In the genomic region with DNA sequence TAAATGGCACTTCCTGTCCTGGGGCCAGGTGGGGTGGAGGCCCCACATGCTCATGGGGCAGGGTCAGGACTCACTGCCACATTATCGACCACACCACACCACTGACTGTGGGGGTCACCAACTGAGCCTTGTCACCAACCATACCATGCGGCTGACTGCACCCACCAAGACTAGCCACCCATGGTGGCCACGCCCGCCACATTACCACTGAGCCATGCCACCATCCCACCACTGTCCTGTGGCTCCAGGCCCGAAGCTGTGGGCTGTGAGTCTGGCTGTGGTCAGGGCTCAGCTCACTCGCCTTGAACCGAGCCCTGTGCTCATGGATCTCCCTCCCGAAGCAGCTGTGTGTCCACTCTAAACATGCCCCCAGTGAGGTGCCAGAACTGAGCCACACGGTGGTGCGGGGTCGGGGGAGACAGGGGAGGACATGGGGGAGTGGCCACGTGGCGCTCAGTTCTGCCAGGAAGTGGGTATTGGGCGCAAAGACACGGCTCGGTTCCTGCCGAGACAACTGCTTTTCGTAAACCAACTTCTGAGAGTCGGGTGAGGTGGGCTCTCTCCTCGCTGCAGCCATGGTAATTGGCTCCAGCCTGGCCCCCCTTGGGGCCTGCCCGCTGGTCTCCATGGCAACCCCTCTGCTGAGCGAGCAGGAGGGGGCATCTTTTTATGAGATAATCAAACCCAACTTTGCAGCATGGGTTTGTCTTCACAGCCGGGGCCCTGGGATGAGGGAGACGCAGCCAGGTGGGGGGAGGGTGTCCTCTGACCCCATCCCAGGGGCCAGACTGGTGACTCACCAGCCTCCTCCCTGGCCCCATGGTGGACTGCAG, we compare ENCODE assay signal across 9 cellular contexts. TPM values are rescaled to one million over a fixed set of nuclear protein-coding genes. Genes with fewer than 3 reads are reported as not detected.
DNase-seq lines count a peak whose midpoint lies in the region; ATAC-seq, FAIRE-seq and TF ChIP-seq lines count a peak whose summit lies in the region.
"Had no signal": no experiment of that assay in that cellular context is flagged by ENCODE, and none has a peak within 500 bp of the region (broad histone marks: within the 10 kb centered on the region; RNA-seq: fewer than 3 reads in every experiment).

No MANE protein-coding gene starts in this region.

- CTCF ChIA-PET in WTC11 (lab: Charles Lee) (interaction anchor here (0.8 to 4.8 kb wide), 5 partner anchors 12 to 88 kb away, joined by 3 to 34 read pairs (median 7); no protein-coding TSS in a partner anchor), MCF 10A (lab: Yijun Ruan, JAX) (no interaction called here)

- no peak for FAIRE-seq in astrocyte (lab: Jason Lieb, UNC)

- H3K36me3 Mint-ChIP-seq in WTC11 (no peaks in the 10 kb centered on the region), astrocyte (ENCODE audit: low read depth, unreplicated experiment) (no peaks in the 10 kb centered on the region), MCF 10A (ENCODE audit: insufficient read depth, unreplicated experiment) (no peaks in the 10 kb centered on the region)

- H3K27me3 ChIP-seq in HUES64 (ENCODE audit: insufficient read depth, low read length), result no peaks in the 10 kb centered on the region
- H3K27me3 ChIP-seq in astrocyte (ENCODE audit: insufficient read depth, low read length), result no peaks in the 10 kb centered on the region

- no peak for TF ChIP-seq CTCF in WTC11 (IDR thresholded peaks at IDR 0.05)
- TF ChIP-seq CTCF in astrocyte (IDR thresholded peaks at IDR 0.05; ENCODE audit: insufficient read depth, low read depth, low read length), result no peak
- no peak for TF ChIP-seq CTCF in MCF 10A (IDR thresholded peaks at IDR 0.05; ENCODE audit: unreplicated experiment)

- H3K9ac ChIP-seq in HUES64 (ENCODE audit: low read depth, low read length) (no peak overlapping the region), astrocyte (ENCODE audit: low read length) (no peak overlapping the region)

- H2AFZ ChIP-seq in astrocyte (ENCODE audit: low read depth, low read length), result peak overlapping the region; percentile 24

- 0 out of 2 replicates have a peak overlapping the region, but pooled peaks have one; percentile 30 for H3K27ac ChIP-seq in HUES64 (ENCODE audit: low read depth, low read length)
- H3K27ac ChIP-seq in astrocyte (ENCODE audit: low read depth, low read length), result no peak overlapping the region

- no peaks in the 10 kb centered on the region for H3K9me3 ChIP-seq in HUES64 (ENCODE audit: insufficient read depth, low read depth, low read length)
- H3K9me3 ChIP-seq in astrocyte (ENCODE audit: insufficient read depth, low read depth, low read length), result no peaks in the 10 kb centered on the region

- intact Hi-C loops in MCF 10A (cut with micrococcal nuclease), result no loop called here

- DNase-seq in WTC11 (ENCODE audit: low spot score) (no peak), astrocyte (ENCODE audit: low read depth) (no peak), HCEC 1CT (no peak), MCF 10A (ENCODE audit: unreplicated experiment) (no peak)
- peak; percentile 38 for DNase-seq in stimulated activated CD4-positive, alpha-beta T cell treated with anti-CD3 and anti-CD28 coated beads, Interleukin-4, amount 100 ng/mL, for 1 hour
- DNase-seq: dermis blood vessel endothelial cell had no signal

- H4K20me1 ChIP-seq in astrocyte (ENCODE audit: insufficient read depth, low read length), result no peaks in the 10 kb centered on the region

- H3K4me1 ChIP-seq in HUES64 (ENCODE audit: insufficient read depth, low read length) (peaks cover 17% of the 10 kb centered on the region), astrocyte (ENCODE audit: insufficient read depth, low read length) (peaks cover 27% of the 10 kb centered on the region)

- no peaks in the 10 kb centered on the region for H3K9me3 Mint-ChIP-seq in WTC11
- no peaks in the 10 kb centered on the region for H3K9me3 Mint-ChIP-seq in astrocyte (ENCODE audit: unreplicated experiment)
- no peaks in the 10 kb centered on the region for H3K9me3 Mint-ChIP-seq in MCF 10A (ENCODE audit: unreplicated experiment)

- H3K27me3 Mint-ChIP-seq in WTC11 (ENCODE audit: low read depth) (no peaks in the 10 kb centered on the region), astrocyte (ENCODE audit: low read depth, unreplicated experiment) (peaks cover 2% of the 10 kb centered on the region), MCF 10A (ENCODE audit: insufficient read depth, unreplicated experiment) (no peaks in the 10 kb centered on the region)

- peak overlapping the region; percentile 95 for H3K27ac Mint-ChIP-seq in WTC11
- H3K27ac Mint-ChIP-seq in astrocyte (ENCODE audit: unreplicated experiment), result peak overlapping the region; percentile 58
- H3K27ac Mint-ChIP-seq in MCF 10A (ENCODE audit: low read depth, unreplicated experiment), result no peak overlapping the region

- BruUV-seq in MCF 10A (replicated peaks; lab: Mats Ljungman, UMichigan), result no TSS peak

- H3K79me2 ChIP-seq in astrocyte (ENCODE audit: insufficient read depth, low read length), result no peaks in the 10 kb centered on the region

- no peak overlapping the region for H3K4me3 Mint-ChIP-seq in WTC11
- peak overlapping the region; percentile 60 for H3K4me3 Mint-ChIP-seq in astrocyte (ENCODE audit: unreplicated experiment)
- no peak overlapping the region for H3K4me3 Mint-ChIP-seq in MCF 10A (ENCODE audit: unreplicated experiment)

- no peaks in the 10 kb centered on the region for H3K36me3 ChIP-seq in HUES64 (ENCODE audit: insufficient read depth, low read length)
- H3K36me3 ChIP-seq in astrocyte (ENCODE audit: insufficient read depth, low read length), result no peaks in the 10 kb centered on the region

- H3K4me1 Mint-ChIP-seq in WTC11, result peaks cover 36% of the 10 kb centered on the region
- peaks cover 22% of the 10 kb centered on the region for H3K4me1 Mint-ChIP-seq in astrocyte (ENCODE audit: low read depth, unreplicated experiment)
- no peaks in the 10 kb centered on the region for H3K4me1 Mint-ChIP-seq in MCF 10A (ENCODE audit: insufficient read depth, unreplicated experiment)

- WGBS in HUES64, result 70% methylated on average over 22 of the region's 24 CpGs

- H3K4me3 ChIP-seq in HUES64 (ENCODE audit: low read length) (no peak overlapping the region), astrocyte (ENCODE audit: insufficient read depth, low read depth, low read length) (no peak overlapping the region)

- POLR2A ChIA-PET in WTC11 (lab: Charles Lee), result no interaction called here
- POLR2A ChIA-PET in MCF 10A (lab: Yijun Ruan, JAX), result no interaction called here

- ATAC-seq in WTC11 (no peak), GM21360 (IDR thresholded peaks at IDR 0.05; ENCODE audit: unreplicated experiment) (no peak), HG02884 (IDR thresholded peaks at IDR 0.05; ENCODE audit: unreplicated experiment) (no peak)

- H3K4me2 ChIP-seq in astrocyte (ENCODE audit: low read length), result no peak overlapping the region

TF ChIP-seq in WTC11, 78 proteins besides CTCF, POLR2A, EP300 and RAD21 (continues in another document):
- no peak for TF ChIP-seq ZNF219 (CRISPR knock-in tag; IDR thresholded peaks at IDR 0.05; ENCODE audit: borderline replicate concordance)
- TF ChIP-seq ATF1 (CRISPR knock-in tag; IDR thresholded peaks at IDR 0.05), result no peak
- no peak for TF ChIP-seq FOXJ3 (CRISPR knock-in tag; IDR thresholded peaks at IDR 0.05; ENCODE audit: borderline replicate concordance)
- TF ChIP-seq GTF2I (CRISPR knock-in tag; conservative IDR thresholded peaks at IDR 0.05), result no peak
- TF ChIP-seq, protein P1, sequence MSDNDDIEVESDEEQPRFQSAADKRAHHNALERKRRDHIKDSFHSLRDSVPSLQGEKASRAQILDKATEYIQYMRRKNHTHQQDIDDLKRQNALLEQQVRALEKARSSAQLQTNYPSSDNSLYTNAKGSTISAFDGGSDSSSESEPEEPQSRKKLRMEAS (CRISPR knock-in tag; IDR thresholded peaks at IDR 0.05), result no peak
- TF ChIP-seq ZNF416 (CRISPR knock-in tag; IDR thresholded peaks at IDR 0.05), result no peak
- TF ChIP-seq ZNF425 (CRISPR knock-in tag; conservative IDR thresholded peaks at IDR 0.05), result no peak

RNA-seq across cellular contexts. Expression of gene RTN4R, which starts 23.2 kb away (rescaled TPM):
- polyA plus RNA-seq in HUES64 (2013, experiment 1 of 2), result 15.2 TPM
- 19.4 TPM for polyA plus RNA-seq in HUES64 (2013, experiment 2 of 2)
- 23.0 to 27.0 TPM (median 25.0 TPM) in 3 replicates for total RNA-seq in WTC11 (2021)
- total RNA-seq in astrocyte, result 1.9 and 2.9 TPM in 2 replicates
- total RNA-seq in MCF 10A (2022), result 2.7 and 3.7 TPM in 2 replicates
